Comparison of ENCODE assay signal across 33 cellular contexts in the genomic region with DNA sequence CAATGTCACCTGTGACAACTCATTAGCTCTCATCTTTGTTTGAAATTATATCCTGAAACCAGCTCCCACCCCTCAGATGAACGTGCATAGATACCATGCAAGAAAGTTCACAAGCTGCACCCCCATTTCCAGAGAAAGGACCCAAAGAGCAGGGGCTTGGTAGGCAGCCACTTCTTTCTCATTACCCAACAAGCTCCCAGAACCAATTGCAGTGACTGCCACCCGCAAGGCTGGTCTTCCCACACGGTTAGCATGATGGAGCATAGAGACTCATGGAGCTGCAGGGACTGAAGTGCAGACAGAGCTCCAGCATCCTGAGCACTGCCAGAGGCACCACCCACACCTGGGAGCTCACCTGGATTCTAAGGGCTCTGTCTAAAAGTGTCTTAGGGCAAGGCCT. TPM values are rescaled to one million over a fixed set of nuclear protein-coding genes. Genes with fewer than 3 reads are reported as not detected.
"Had no signal": no experiment of that assay in that cellular context is flagged by ENCODE, and none has a peak within 500 bp of the region (broad histone marks: within the 10 kb centered on the region; RNA-seq: fewer than 3 reads in every experiment).

No MANE protein-coding gene starts in this region.

- H3K36me3 Mint-ChIP-seq: activated naive CD8-positive, alpha-beta T cell treated with anti-CD3 and anti-CD28 coated beads for 36 hours had no signal

- H3K4me3 Mint-ChIP-seq: activated B cell treated with CpG ODN at 0.5 μM for 24 hours; activated naive CD8-positive, alpha-beta T cell treated with anti-CD3 and anti-CD28 coated beads for 36 hours; activated T-cell treated with anti-CD3 and anti-CD28 coated beads, Interleukin-2, amount 50 U/mL, for 72 hours; activated T-helper 17 cell treated with anti-CD3 and anti-CD28 coated beads, Interleukin-2, amount 50 U/mL, for 72 hours; central memory CD8-positive, alpha-beta T cell had no signal

- H3K27ac ChIP-seq: brain microvascular endothelial cell, KMS-11, Peyer's patch, VCaP had no signal

- H3K27ac Mint-ChIP-seq: activated B cell treated with CpG ODN at 0.5 μM for 24 hours; activated naive CD8-positive, alpha-beta T cell treated with anti-CD3 and anti-CD28 coated beads for 36 hours; activated T-cell treated with anti-CD3 and anti-CD28 coated beads, Interleukin-2, amount 50 U/mL, for 72 hours; activated T-helper 17 cell treated with anti-CD3 and anti-CD28 coated beads, Interleukin-2, amount 50 U/mL, for 72 hours had no signal

- H3K27me3 Mint-ChIP-seq: activated naive CD8-positive, alpha-beta T cell treated with anti-CD3 and anti-CD28 coated beads for 36 hours had no signal

- H3K9me3 Mint-ChIP-seq: activated B cell treated with CpG ODN at 0.5 μM for 24 hours; activated naive CD8-positive, alpha-beta T cell treated with anti-CD3 and anti-CD28 coated beads for 36 hours; activated T-cell treated with anti-CD3 and anti-CD28 coated beads, Interleukin-2, amount 50 U/mL, for 72 hours; activated T-helper 17 cell treated with anti-CD3 and anti-CD28 coated beads, Interleukin-2, amount 50 U/mL, for 72 hours; central memory CD8-positive, alpha-beta T cell had no signal

- ATAC-seq: activated T-cell treated with anti-CD3 and anti-CD28 coated beads, Interleukin-2, amount 50 U/mL, for 72 hours; activated T-helper 17 cell treated with anti-CD3 and anti-CD28 coated beads, Interleukin-2, amount 50 U/mL, for 72 hours; PC-3 had no signal

- H3K27me3 ChIP-seq: brain microvascular endothelial cell, Peyer's patch had no signal

- H3K4me3 ChIP-seq: Peyer's patch had no signal

- H3K9me3 ChIP-seq: Peyer's patch had no signal

- H3K36me3 ChIP-seq: brain microvascular endothelial cell, Peyer's patch had no signal

- H3K4me1 Mint-ChIP-seq: activated B cell treated with CpG ODN at 0.5 μM for 24 hours; activated naive CD8-positive, alpha-beta T cell treated with anti-CD3 and anti-CD28 coated beads for 36 hours; activated T-helper 17 cell treated with anti-CD3 and anti-CD28 coated beads, Interleukin-2, amount 50 U/mL, for 72 hours; central memory CD8-positive, alpha-beta T cell had no signal

- H3K4me1 ChIP-seq: Peyer's patch had no signal

- DNase-seq: activated B cell treated with CpG ODN at 0.5 μM for 24 hours; activated CD4-positive, alpha-beta T cell treated with anti-CD3 and anti-CD28 coated beads for 4 hours; activated CD4-positive, alpha-beta T cell treated with anti-CD3 and anti-CD28 coated beads, Interleukin-2, amount 50 U/mL, for 4 hours; activated CD4-positive, CD25-positive, alpha-beta regulatory T cell treated with anti-CD3 and anti-CD28 coated beads, Interleukin-2, amount 50 U/mL, for 72 hours; activated effector memory CD4-positive, alpha-beta T cell treated with anti-CD3 and anti-CD28 coated beads, Interleukin-2, amount 50 U/mL, for 16 hours; activated naive CD4-positive, alpha-beta T cell; activated naive CD4-positive, alpha-beta T cell treated with anti-CD3 and anti-CD28 coated beads, Interleukin-2, amount 50 U/mL, for 16 hours; activated naive CD8-positive, alpha-beta T cell treated with anti-CD3 and anti-CD28 coated beads for 36 hours; activated T-cell treated with anti-CD3 and anti-CD28 coated beads, Interleukin-2, amount 50 U/mL, for 72 hours; amniotic stem cell; aorta; brain microvascular endothelial cell; MM.1S; MV-4-11; NCI-H146; NCI-H187; NCI-H2107; NCI-H2171; NCI-H526; NCI-H748 treated with DMSO at 0.1 percent for 48 hours; NK-92 treated with Interleukin-12 subunit alpha and Interleukin-12 subunit beta, amount 100 ng/mL, for 24 hours; PC-3; Peyer's patch; RPMI8226; SW 1271; T-helper 1 cell; T-helper 2 cell; T-helper 9 cell had no signal

RNA-seq across cellular contexts. Expression of gene FRMPD2, which starts 28.5 kb away (rescaled TPM):
- total RNA-seq: activated B cell treated with CpG ODN at 0.5 μM for 24 hours; activated naive CD8-positive, alpha-beta T cell treated with anti-CD3 and anti-CD28 coated beads for 36 hours; activated T-cell treated with anti-CD3 and anti-CD28 coated beads, Interleukin-2, amount 50 U/mL, for 72 hours; aorta; LHCN-M2; Peyer's patch had no signal
